1 cellular context compared by ENCODE assay signal in the genomic region with DNA sequence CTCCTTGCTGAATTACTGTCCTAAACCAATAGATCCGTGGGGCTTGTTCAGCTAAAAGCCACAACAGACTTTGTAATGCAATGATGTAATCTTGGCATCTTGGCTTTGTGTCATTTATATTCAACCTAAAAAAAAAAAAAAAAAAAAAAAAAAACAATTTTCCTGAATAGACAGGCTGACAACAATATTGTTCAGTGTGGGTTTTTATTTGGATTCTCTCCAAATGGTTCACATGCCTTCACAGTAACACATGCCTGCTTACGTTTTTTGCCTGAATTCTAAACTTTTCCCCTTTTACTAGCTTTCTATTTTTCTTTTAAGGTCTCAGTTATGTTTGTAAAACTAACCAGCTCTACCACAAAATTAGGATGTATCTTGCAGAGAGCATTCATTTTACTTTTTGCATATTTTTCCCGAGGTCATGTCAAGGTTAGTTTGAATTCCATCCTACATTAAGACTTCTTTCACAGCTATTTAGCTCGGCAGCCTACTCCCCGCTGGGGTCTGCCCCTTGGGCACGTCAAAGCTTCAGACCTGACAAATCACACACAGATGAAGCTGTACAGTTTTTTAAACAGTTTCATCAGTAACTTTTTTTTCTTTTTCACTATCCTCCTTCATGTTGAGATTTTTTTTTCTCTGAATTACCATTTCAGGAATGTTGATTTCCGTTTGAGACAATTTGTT.
TF ChIP-seq lines count a peak whose summit lies in the region.

No MANE protein-coding gene starts in this region.

TF ChIP-seq in GM23338, 12 proteins besides CTCF, POLR2A, EP300 and RAD21 (continued from another document):
- TF ChIP-seq, protein P1, sequence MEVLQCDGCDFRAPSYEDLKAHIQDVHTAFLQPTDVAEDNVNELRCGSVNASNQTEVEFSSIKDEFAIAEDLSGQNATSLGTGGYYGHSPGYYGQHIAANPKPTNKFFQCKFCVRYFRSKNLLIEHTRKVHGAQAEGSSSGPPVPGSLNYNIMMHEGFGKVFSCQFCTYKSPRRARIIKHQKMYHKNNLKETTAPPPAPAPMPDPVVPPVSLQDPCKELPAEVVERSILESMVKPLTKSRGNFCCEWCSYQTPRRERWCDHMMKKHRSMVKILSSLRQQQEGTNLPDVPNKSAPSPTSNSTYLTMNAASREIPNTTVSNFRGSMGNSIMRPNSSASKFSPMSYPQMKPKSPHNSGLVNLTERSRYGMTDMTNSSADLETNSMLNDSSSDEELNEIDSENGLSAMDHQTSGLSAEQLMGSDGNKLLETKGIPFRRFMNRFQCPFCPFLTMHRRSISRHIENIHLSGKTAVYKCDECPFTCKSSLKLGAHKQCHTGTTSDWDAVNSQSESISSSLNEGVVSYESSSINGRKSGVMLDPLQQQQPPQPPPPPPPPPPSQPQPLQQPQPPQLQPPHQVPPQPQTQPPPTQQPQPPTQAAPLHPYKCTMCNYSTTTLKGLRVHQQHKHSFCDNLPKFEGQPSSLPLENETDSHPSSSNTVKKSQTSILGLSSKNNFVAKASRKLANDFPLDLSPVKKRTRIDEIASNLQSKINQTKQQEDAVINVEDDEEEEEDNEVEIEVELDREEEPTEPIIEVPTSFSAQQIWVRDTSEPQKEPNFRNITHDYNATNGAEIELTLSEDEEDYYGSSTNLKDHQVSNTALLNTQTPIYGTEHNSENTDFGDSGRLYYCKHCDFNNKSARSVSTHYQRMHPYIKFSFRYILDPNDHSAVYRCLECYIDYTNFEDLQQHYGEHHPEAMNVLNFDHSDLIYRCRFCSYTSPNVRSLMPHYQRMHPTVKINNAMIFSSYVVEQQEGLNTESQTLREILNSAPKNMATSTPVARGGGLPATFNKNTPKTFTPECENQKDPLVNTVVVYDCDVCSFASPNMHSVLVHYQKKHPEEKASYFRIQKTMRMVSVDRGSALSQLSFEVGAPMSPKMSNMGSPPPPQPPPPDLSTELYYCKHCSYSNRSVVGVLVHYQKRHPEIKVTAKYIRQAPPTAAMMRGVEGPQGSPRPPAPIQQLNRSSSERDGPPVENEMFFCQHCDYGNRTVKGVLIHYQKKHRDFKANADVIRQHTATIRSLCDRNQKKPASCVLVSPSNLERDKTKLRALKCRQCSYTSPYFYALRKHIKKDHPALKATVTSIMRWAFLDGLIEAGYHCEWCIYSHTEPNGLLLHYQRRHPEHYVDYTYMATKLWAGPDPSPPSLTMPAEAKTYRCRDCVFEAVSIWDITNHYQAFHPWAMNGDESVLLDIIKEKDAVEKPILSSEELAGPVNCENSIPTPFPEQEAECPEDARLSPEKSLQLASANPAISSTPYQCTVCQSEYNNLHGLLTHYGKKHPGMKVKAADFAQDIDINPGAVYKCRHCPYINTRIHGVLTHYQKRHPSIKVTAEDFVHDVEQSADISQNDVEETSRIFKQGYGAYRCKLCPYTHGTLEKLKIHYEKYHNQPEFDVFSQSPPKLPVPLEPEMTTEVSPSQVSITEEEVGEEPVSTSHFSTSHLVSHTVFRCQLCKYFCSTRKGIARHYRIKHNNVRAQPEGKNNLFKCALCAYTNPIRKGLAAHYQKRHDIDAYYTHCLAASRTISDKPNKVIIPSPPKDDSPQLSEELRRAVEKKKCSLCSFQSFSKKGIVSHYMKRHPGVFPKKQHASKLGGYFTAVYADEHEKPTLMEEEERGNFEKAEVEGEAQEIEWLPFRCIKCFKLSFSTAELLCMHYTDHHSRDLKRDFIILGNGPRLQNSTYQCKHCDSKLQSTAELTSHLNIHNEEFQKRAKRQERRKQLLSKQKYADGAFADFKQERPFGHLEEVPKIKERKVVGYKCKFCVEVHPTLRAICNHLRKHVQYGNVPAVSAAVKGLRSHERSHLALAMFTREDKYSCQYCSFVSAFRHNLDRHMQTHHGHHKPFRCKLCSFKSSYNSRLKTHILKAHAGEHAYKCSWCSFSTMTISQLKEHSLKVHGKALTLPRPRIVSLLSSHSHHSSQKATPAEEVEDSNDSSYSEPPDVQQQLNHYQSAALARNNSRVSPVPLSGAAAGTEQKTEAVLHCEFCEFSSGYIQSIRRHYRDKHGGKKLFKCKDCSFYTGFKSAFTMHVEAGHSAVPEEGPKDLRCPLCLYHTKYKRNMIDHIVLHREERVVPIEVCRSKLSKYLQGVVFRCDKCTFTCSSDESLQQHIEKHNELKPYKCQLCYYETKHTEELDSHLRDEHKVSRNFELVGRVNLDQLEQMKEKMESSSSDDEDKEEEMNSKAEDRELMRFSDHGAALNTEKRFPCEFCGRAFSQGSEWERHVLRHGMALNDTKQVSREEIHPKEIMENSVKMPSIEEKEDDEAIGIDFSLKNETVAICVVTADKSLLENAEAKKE (CRISPR knock-in tag; IDR thresholded peaks at IDR 0.05) = no peak
- TF ChIP-seq NANOG (IDR thresholded peaks at IDR 0.05; ENCODE audit: borderline replicate concordance) (no peak), ZNF331 (CRISPR knock-in tag; IDR thresholded peaks at IDR 0.05; ENCODE audit: low read depth) (no peak), ZNF114 (CRISPR knock-in tag; IDR thresholded peaks at IDR 0.05) (no peak), CREB1 (CRISPR knock-in tag; IDR thresholded peaks at IDR 0.05; ENCODE audit: low read depth) (no peak), STAT1 (IDR thresholded peaks at IDR 0.05; ENCODE audit: unreplicated experiment) (no peak)
- TF ChIP-seq, protein P2, sequence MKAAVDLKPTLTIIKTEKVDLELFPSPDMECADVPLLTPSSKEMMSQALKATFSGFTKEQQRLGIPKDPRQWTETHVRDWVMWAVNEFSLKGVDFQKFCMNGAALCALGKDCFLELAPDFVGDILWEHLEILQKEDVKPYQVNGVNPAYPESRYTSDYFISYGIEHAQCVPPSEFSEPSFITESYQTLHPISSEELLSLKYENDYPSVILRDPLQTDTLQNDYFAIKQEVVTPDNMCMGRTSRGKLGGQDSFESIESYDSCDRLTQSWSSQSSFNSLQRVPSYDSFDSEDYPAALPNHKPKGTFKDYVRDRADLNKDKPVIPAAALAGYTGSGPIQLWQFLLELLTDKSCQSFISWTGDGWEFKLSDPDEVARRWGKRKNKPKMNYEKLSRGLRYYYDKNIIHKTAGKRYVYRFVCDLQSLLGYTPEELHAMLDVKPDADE (IDR thresholded peaks at IDR 0.05) = no peak
TF ChIP-seq in GM23338: peak in this region for 0.
